ENCODE assay signal across 22 cellular contexts in genomic region chr2:212423089-212423488, GRCh38.
DNase-seq lines count a peak whose midpoint lies in the region; ATAC-seq and TF ChIP-seq lines count a peak whose summit lies in the region.
"Had no signal": no experiment of that assay in that cellular context is flagged by ENCODE, and none has a peak within 500 bp of the region (broad histone marks: within the 10 kb centered on the region; RNA-seq: fewer than 3 reads in every experiment).

No MANE protein-coding gene starts in this region.

- H3K9me3 Mint-ChIP-seq in neural progenitor cell: peaks cover 20% of the 10 kb centered on the region
- H3K9me3 Mint-ChIP-seq in stimulated activated memory B cell treated with anti-CD40 and anti-IgM and Interleukin-4, amounts not matched to agents 10 μg/mL and 1 μg/mL and 100 μg/mL, for 72 hours: no peaks in the 10 kb centered on the region

- H3K9ac ChIP-seq in neural progenitor cell: no peak overlapping the region
- H3K9ac ChIP-seq: BLaER1 had no signal

- peaks cover 17% of the 10 kb centered on the region for H3K4me1 Mint-ChIP-seq in neural progenitor cell
- no peaks in the 10 kb centered on the region for H3K4me1 Mint-ChIP-seq in stimulated activated memory B cell treated with anti-CD40 and anti-IgM and Interleukin-4, amounts not matched to agents 10 μg/mL and 1 μg/mL and 100 μg/mL, for 72 hours
- H3K4me1 Mint-ChIP-seq: B cell; CD4-positive, CD25-positive, alpha-beta regulatory T cell had no signal

- ATAC-seq in left ventricle myocardium superior: no peak
- ATAC-seq in stimulated activated memory B cell treated with anti-CD40 and anti-IgM and Interleukin-4, amounts not matched to agents 10 μg/mL and 1 μg/mL and 100 μg/mL, for 72 hours: no peak
- ATAC-seq: CD8-positive, alpha-beta T cell; GM12878; GM23338; HCT116 had no signal

- no peaks in the 10 kb centered on the region for H3F3A ChIP-seq in neural progenitor cell (ENCODE audit: low read depth)

- H2AFZ ChIP-seq in neural progenitor cell (replicated peaks): no peak overlapping the region
- H2AFZ ChIP-seq: GM23338 had no signal

- peaks cover 21% of the 10 kb centered on the region for H3K36me3 Mint-ChIP-seq in neural progenitor cell
- H3K36me3 Mint-ChIP-seq in stimulated activated memory B cell treated with anti-CD40 and anti-IgM and Interleukin-4, amounts not matched to agents 10 μg/mL and 1 μg/mL and 100 μg/mL, for 72 hours: no peaks in the 10 kb centered on the region
- H3K36me3 Mint-ChIP-seq: CD4-positive, CD25-positive, alpha-beta regulatory T cell; CD8-positive, alpha-beta T cell had no signal

- no peaks in the 10 kb centered on the region for H3K36me3 ChIP-seq in neural progenitor cell
- H3K36me3 ChIP-seq: BLaER1 had no signal

- DNase-seq in NCI-H526 treated with DMSO at 0.1 percent for 48 hours (lab: John Stamatoyannopoulos, UW) (peak; percentile 19), NCI-H526 (lab: John Stamatoyannopoulos, UW) (no peak), HT1080 (ENCODE audit: low read depth) (peak; percentile 12), medulla oblongata (ENCODE audit: extremely low spot score) (peak; percentile 31), superior temporal gyrus (ENCODE audit: extremely low spot score) (peak; percentile 64), left ventricle myocardium superior (no peak), neural progenitor cell (ENCODE audit: low spot score) (no peak)
- DNase-seq: Caco-2; CD4-positive, CD25-positive, alpha-beta regulatory T cell; CD8-positive, alpha-beta T cell; DMS153; DND-41; GDM1; H9 had no signal

- intact Hi-C loops in left ventricle myocardium superior (cut with micrococcal nuclease): no loop called here

- H3K27me3 ChIP-seq in neural progenitor cell: no peaks in the 10 kb centered on the region
- H3K27me3 ChIP-seq: BLaER1 had no signal

- H3K9me3 ChIP-seq in neural progenitor cell (ENCODE audit: low read depth): peaks cover 4% of the 10 kb centered on the region
- H3K9me3 ChIP-seq: BLaER1, Caco-2 had no signal

- H4K20me1 ChIP-seq in neural progenitor cell (ENCODE audit: low read depth): no peaks in the 10 kb centered on the region
- H4K20me1 ChIP-seq: BLaER1 had no signal

- H3K4me1 ChIP-seq in neural progenitor cell: peaks cover 10% of the 10 kb centered on the region
- H3K4me1 ChIP-seq: BLaER1, Caco-2 had no signal

- no peak overlapping the region for H3K4me3 Mint-ChIP-seq in neural progenitor cell
- no peak overlapping the region for H3K4me3 Mint-ChIP-seq in stimulated activated memory B cell treated with anti-CD40 and anti-IgM and Interleukin-4, amounts not matched to agents 10 μg/mL and 1 μg/mL and 100 μg/mL, for 72 hours
- H3K4me3 Mint-ChIP-seq: B cell; CD4-positive, CD25-positive, alpha-beta regulatory T cell; CD8-positive, alpha-beta T cell; GM23338; H9 had no signal

- H3K79me2 ChIP-seq in neural progenitor cell (ENCODE audit: low read depth): no peaks in the 10 kb centered on the region

- TF ChIP-seq CTCF in neural progenitor cell (IDR thresholded peaks at IDR 0.05): no peak

- no peak overlapping the region for H3K4me2 ChIP-seq in neural progenitor cell
- H3K4me2 ChIP-seq: BLaER1, GM23338 had no signal

- no peak overlapping the region for H3K27ac ChIP-seq in neural progenitor cell
- H3K27ac ChIP-seq: 22Rv1, BLaER1, C4-2B had no signal

- H3K27me3 Mint-ChIP-seq in neural progenitor cell (ENCODE audit: insufficient read depth, low read depth): no peaks in the 10 kb centered on the region
- H3K27me3 Mint-ChIP-seq in stimulated activated memory B cell treated with anti-CD40 and anti-IgM and Interleukin-4, amounts not matched to agents 10 μg/mL and 1 μg/mL and 100 μg/mL, for 72 hours: no peaks in the 10 kb centered on the region
- H3K27me3 Mint-ChIP-seq: B cell; CD4-positive, CD25-positive, alpha-beta regulatory T cell had no signal

- no peak overlapping the region for H3K4me3 ChIP-seq in neural progenitor cell
- H3K4me3 ChIP-seq: BLaER1, GM12878, GM23338 had no signal

- no peak overlapping the region for H3K27ac Mint-ChIP-seq in neural progenitor cell
- H3K27ac Mint-ChIP-seq in stimulated activated memory B cell treated with anti-CD40 and anti-IgM and Interleukin-4, amounts not matched to agents 10 μg/mL and 1 μg/mL and 100 μg/mL, for 72 hours: no peak overlapping the region
- H3K27ac Mint-ChIP-seq: B cell; CD4-positive, CD25-positive, alpha-beta regulatory T cell; CD8-positive, alpha-beta T cell; GM23338; H9 had no signal

Comparison
In these comparisons a context has a peak if more than half of its experiments do, and no peak if none do; other contexts are left out.
1. DNase-seq: peak in NCI-H526 treated with DMSO at 0.1 percent for 48 hours (single experiment), HT1080 (single experiment), medulla oblongata (single experiment) and superior temporal gyrus (single experiment); none in NCI-H526 (0 of 2), left ventricle myocardium superior (single experiment) and neural progenitor cell (single experiment).